21 cellular contexts compared by ENCODE assay signal in the genomic region with DNA sequence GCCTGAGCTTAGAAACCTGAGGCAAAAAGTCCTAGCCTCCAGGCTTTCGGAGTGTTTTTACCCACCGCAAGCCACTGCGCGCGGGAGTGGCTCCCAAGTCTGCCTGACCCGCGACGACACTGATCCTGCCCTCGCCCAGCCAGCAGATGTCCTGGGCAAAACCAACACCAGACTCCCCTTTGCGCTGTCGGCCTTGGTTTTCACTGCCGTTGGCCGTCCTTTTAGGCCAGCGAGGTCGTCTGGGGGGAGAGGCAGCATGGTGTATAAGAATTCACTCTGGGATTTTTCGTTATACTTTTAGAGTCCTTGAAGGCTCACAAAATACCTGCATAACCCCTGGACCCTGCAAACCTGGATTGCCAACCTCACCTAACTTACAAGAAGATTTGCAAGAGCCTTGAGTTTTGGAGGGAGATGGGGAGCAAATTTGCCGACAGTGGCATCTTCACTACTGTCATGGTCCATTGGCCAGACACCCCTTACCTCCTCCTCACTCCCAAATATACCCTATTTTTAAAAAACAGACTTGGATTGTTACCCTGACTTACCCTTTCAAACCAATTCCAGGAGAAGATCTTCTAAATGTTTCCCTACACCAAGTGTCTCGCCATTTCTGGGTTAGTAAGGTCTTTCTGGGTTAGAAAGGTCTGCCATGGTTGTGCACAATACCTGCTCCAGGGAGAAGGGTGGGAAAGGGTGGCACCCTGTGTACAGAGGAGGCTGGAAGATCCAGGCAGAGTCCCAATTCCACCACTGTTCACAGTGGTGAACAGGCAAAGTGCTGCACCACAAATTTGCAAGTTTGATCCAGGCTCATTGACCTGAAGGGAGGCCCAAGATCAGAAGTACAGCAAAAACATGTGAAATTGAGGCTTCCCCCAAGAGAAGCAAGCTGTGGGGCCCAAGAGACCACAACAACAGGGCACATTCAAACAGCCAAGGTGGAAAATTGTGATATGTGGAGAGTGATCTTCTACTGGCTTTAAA. TPM values are rescaled to one million over a fixed set of nuclear protein-coding genes. Genes with fewer than 3 reads are reported as not detected.
A peak's percentile ranks its signal among the peaks of the same experiment; 100 is the strongest.
DNase-seq lines count a peak whose midpoint lies in the region; ATAC-seq and TF ChIP-seq lines count a peak whose summit lies in the region.
"Had no signal": no experiment of that assay in that cellular context is flagged by ENCODE, and none has a peak within 500 bp of the region (broad histone marks: within the 10 kb centered on the region; RNA-seq: fewer than 3 reads in every experiment).

No MANE protein-coding gene starts in this region.

- CTCF ChIA-PET in activated naive CD4-positive, alpha-beta T cell treated with anti-CD3 and anti-CD28 coated beads, Interleukin-2, amount 10 ng/mL, durations not matched to agents 7 days and 5 days (lab: Charles Lee): no interaction called here
- CTCF ChIA-PET in activated CD8-positive, alpha-beta memory T cell treated with anti-CD3 and anti-CD28 coated beads, Interleukin-2, amount 10 ng/mL, durations not matched to agents 7 days and 5 days (lab: Charles Lee): no interaction called here
- CTCF ChIA-PET in Calu3 (lab: Charles Lee): no interaction called here

- H3K4me3 Mint-ChIP-seq in activated naive CD4-positive, alpha-beta T cell treated with anti-CD3 and anti-CD28 coated beads, Interleukin-2, amount 10 ng/mL, durations not matched to agents 7 days and 5 days: no peak overlapping the region
- no peak overlapping the region for H3K4me3 Mint-ChIP-seq in activated CD8-positive, alpha-beta memory T cell treated with anti-CD3 and anti-CD28 coated beads, Interleukin-2, amount 10 ng/mL, durations not matched to agents 7 days and 5 days
- H3K4me3 Mint-ChIP-seq in Calu3 (ENCODE audit: low read depth, unreplicated experiment): no peak overlapping the region
- H3K4me3 Mint-ChIP-seq: activated CD4-positive, alpha-beta T cell treated with anti-CD3 and anti-CD28 coated beads, Interleukin-2, amount 10 ng/mL, durations not matched to agents 7 days and 5 days; stimulated activated naive CD8-positive, alpha-beta T cell treated with anti-CD3 and anti-CD28 coated beads, Interleukin-15, amount 100 ng/mL, for 72 hours had no signal

- TF ChIP-seq CTCF in Calu3 (IDR thresholded peaks at IDR 0.05; ENCODE audit: unreplicated experiment): no peak

- peaks cover 4% of the 10 kb centered on the region for H3K36me3 ChIP-seq in endocrine pancreas (ENCODE audit: control insufficient read depth, insufficient read depth, low read length)
- H3K36me3 ChIP-seq in mucosa of stomach (ENCODE audit: control insufficient read depth, insufficient read depth, low read length): no peaks in the 10 kb centered on the region
- H3K36me3 ChIP-seq: left ventricle myocardium inferior had no signal

- peaks cover 96% of the 10 kb centered on the region for H3K27me3 Mint-ChIP-seq in activated naive CD4-positive, alpha-beta T cell treated with anti-CD3 and anti-CD28 coated beads, Interleukin-2, amount 10 ng/mL, durations not matched to agents 7 days and 5 days
- H3K27me3 Mint-ChIP-seq in activated CD8-positive, alpha-beta memory T cell treated with anti-CD3 and anti-CD28 coated beads, Interleukin-2, amount 10 ng/mL, durations not matched to agents 7 days and 5 days: peaks cover 79% of the 10 kb centered on the region
- peaks cover 14% of the 10 kb centered on the region for H3K27me3 Mint-ChIP-seq in Calu3 (ENCODE audit: unreplicated experiment)

- DNase-seq in activated naive CD4-positive, alpha-beta T cell treated with anti-CD3 and anti-CD28 coated beads, Interleukin-2, amount 10 ng/mL, durations not matched to agents 7 days and 5 days: no peak
- DNase-seq in activated naive CD4-positive, alpha-beta T cell treated with anti-CD3 and anti-CD28 coated beads, Interleukin-2, amount 50 U/mL, for 72 hours (ENCODE audit: low spot score in 2 of 2): no peak
- DNase-seq in NOMO-1 treated with DMSO at 0.1 percent for 48 hours (lab: John Stamatoyannopoulos, UW; ENCODE audit: unreplicated experiment) (no peak), Right ventricle myocardium superior (no peak), Calu3 (no peak)
- no peak for DNase-seq in activated CD8-positive, alpha-beta memory T cell treated with anti-CD3 and anti-CD28 coated beads, Interleukin-2, amount 10 ng/mL, durations not matched to agents 7 days and 5 days
- DNase-seq: activated CD4-positive, alpha-beta T cell treated with anti-CD3 and anti-CD28 coated beads, Interleukin-2, amount 10 ng/mL, durations not matched to agents 7 days and 5 days; activated naive CD4-positive, alpha-beta T cell treated with Interleukin-2 at 50 U/mL for 16 hours; anterior cingulate cortex; effector CD4-positive, alpha-beta T cell; left ventricle myocardium inferior; NCI-H1436; NCI-H226; stimulated activated naive CD8-positive, alpha-beta T cell treated with anti-CD3 and anti-CD28 coated beads, Interleukin-15, amount 100 ng/mL, for 72 hours; trophoblast cell had no signal

- BruUV-seq in Calu3 (replicated peaks; lab: Mats Ljungman, UMichigan): no TSS peak

- H3K4me1 ChIP-seq in endocrine pancreas (ENCODE audit: control insufficient read depth, insufficient read depth, low read length) (peaks cover 6% of the 10 kb centered on the region), mucosa of stomach (ENCODE audit: control insufficient read depth, insufficient read depth, low read length) (peaks cover 20% of the 10 kb centered on the region)

- peaks cover 6% of the 10 kb centered on the region for H3K36me3 Mint-ChIP-seq in activated naive CD4-positive, alpha-beta T cell treated with anti-CD3 and anti-CD28 coated beads, Interleukin-2, amount 10 ng/mL, durations not matched to agents 7 days and 5 days
- H3K36me3 Mint-ChIP-seq in activated naive CD4-positive, alpha-beta T cell treated with anti-CD3 and anti-CD28 coated beads, Interleukin-2, amount 50 U/mL, for 72 hours: peaks cover 13 to 32% of the 10 kb centered on the region in 2 donors
- peaks cover 9% of the 10 kb centered on the region for H3K36me3 Mint-ChIP-seq in activated CD8-positive, alpha-beta memory T cell treated with anti-CD3 and anti-CD28 coated beads, Interleukin-2, amount 10 ng/mL, durations not matched to agents 7 days and 5 days
- peaks cover 6% of the 10 kb centered on the region for H3K36me3 Mint-ChIP-seq in Calu3 (ENCODE audit: insufficient read depth, unreplicated experiment)

- H3K27me3 ChIP-seq in endocrine pancreas (ENCODE audit: control insufficient read depth, insufficient read depth, low read length) (no peaks in the 10 kb centered on the region), mucosa of stomach (ENCODE audit: control insufficient read depth, insufficient read depth, low read length) (peaks cover 42% of the 10 kb centered on the region)

- peak overlapping the region; percentile 19 for H3K27ac Mint-ChIP-seq in activated naive CD4-positive, alpha-beta T cell treated with anti-CD3 and anti-CD28 coated beads, Interleukin-2, amount 10 ng/mL, durations not matched to agents 7 days and 5 days
- no peak overlapping the region for H3K27ac Mint-ChIP-seq in activated naive CD4-positive, alpha-beta T cell treated with anti-CD3 and anti-CD28 coated beads, Interleukin-2, amount 50 U/mL, for 72 hours
- no peak overlapping the region for H3K27ac Mint-ChIP-seq in activated CD8-positive, alpha-beta memory T cell treated with anti-CD3 and anti-CD28 coated beads, Interleukin-2, amount 10 ng/mL, durations not matched to agents 7 days and 5 days
- no peak overlapping the region for H3K27ac Mint-ChIP-seq in Calu3 (ENCODE audit: unreplicated experiment)
- H3K27ac Mint-ChIP-seq: activated CD4-positive, alpha-beta T cell treated with anti-CD3 and anti-CD28 coated beads, Interleukin-2, amount 10 ng/mL, durations not matched to agents 7 days and 5 days had no signal

- H3K4me1 Mint-ChIP-seq in activated naive CD4-positive, alpha-beta T cell treated with anti-CD3 and anti-CD28 coated beads, Interleukin-2, amount 10 ng/mL, durations not matched to agents 7 days and 5 days: peaks cover 7% of the 10 kb centered on the region
- no peaks in the 10 kb centered on the region for H3K4me1 Mint-ChIP-seq in activated CD8-positive, alpha-beta memory T cell treated with anti-CD3 and anti-CD28 coated beads, Interleukin-2, amount 10 ng/mL, durations not matched to agents 7 days and 5 days
- H3K4me1 Mint-ChIP-seq in Calu3 (ENCODE audit: low read depth, unreplicated experiment): no peaks in the 10 kb centered on the region

- H3K9me3 Mint-ChIP-seq in activated naive CD4-positive, alpha-beta T cell treated with anti-CD3 and anti-CD28 coated beads, Interleukin-2, amount 10 ng/mL, durations not matched to agents 7 days and 5 days: no peaks in the 10 kb centered on the region
- H3K9me3 Mint-ChIP-seq in activated naive CD4-positive, alpha-beta T cell treated with anti-CD3 and anti-CD28 coated beads, Interleukin-2, amount 50 U/mL, for 72 hours: peaks cover 0 to 4% of the 10 kb centered on the region in 2 donors
- H3K9me3 Mint-ChIP-seq in activated CD8-positive, alpha-beta memory T cell treated with anti-CD3 and anti-CD28 coated beads, Interleukin-2, amount 10 ng/mL, durations not matched to agents 7 days and 5 days (ENCODE audit: low read depth): no peaks in the 10 kb centered on the region
- no peaks in the 10 kb centered on the region for H3K9me3 Mint-ChIP-seq in Calu3 (ENCODE audit: low read depth, unreplicated experiment)
- H3K9me3 Mint-ChIP-seq: activated CD4-positive, alpha-beta T cell treated with anti-CD3 and anti-CD28 coated beads, Interleukin-2, amount 10 ng/mL, durations not matched to agents 7 days and 5 days had no signal

- H3K9me3 ChIP-seq in endocrine pancreas (ENCODE audit: control insufficient read depth, low read length): no peaks in the 10 kb centered on the region
- H3K9me3 ChIP-seq in mucosa of stomach (ENCODE audit: control insufficient read depth, low read length): no peaks in the 10 kb centered on the region
- H3K9me3 ChIP-seq: left ventricle myocardium inferior had no signal

- ATAC-seq in activated naive CD4-positive, alpha-beta T cell treated with anti-CD3 and anti-CD28 coated beads, Interleukin-2, amount 50 U/mL, for 72 hours: no peak
- no peak for ATAC-seq in Right ventricle myocardium superior (ENCODE audit: poor library complexity)
- no peak for ATAC-seq in activated CD8-positive, alpha-beta memory T cell treated with anti-CD3 and anti-CD28 coated beads, Interleukin-2, amount 10 ng/mL, durations not matched to agents 7 days and 5 days
- ATAC-seq: stimulated activated naive CD8-positive, alpha-beta T cell treated with anti-CD3 and anti-CD28 coated beads, Interleukin-15, amount 100 ng/mL, for 72 hours had no signal

- H3K4me3 ChIP-seq in endocrine pancreas (ENCODE audit: control insufficient read depth, insufficient read depth, low read length) (peak overlapping the region; percentile 85), mucosa of stomach (ENCODE audit: low read length) (no peak overlapping the region)
- H3K4me3 ChIP-seq: BLaER1 had no signal

- H3K9ac ChIP-seq in endocrine pancreas (ENCODE audit: control insufficient read depth, insufficient read depth, low read length) (peak overlapping the region; percentile 5), mucosa of stomach (ENCODE audit: low read length) (peak overlapping the region; percentile 98)
- H3K9ac ChIP-seq: BLaER1 had no signal

- intact Hi-C loops in Right ventricle myocardium superior (cut with DNase I) (no loop called here), Calu3 (cut with micrococcal nuclease; ENCODE audit: unreplicated experiment) (no loop called here)

RNA-seq across cellular contexts. Expression of a gene that starts 4.4 kb away (rescaled TPM):
- not detected for total RNA-seq in activated naive CD4-positive, alpha-beta T cell treated with anti-CD3 and anti-CD28 coated beads, Interleukin-2, amount 50 U/mL, for 72 hours
- total RNA-seq in Right ventricle myocardium superior: not detected
- total RNA-seq in activated CD8-positive, alpha-beta memory T cell treated with anti-CD3 and anti-CD28 coated beads, Interleukin-2, amount 10 ng/mL, durations not matched to agents 7 days and 5 days: not detected
- total RNA-seq in Calu3 (2022): 1.1 and 2.1 TPM in 2 replicates
- total RNA-seq: activated CD4-positive, alpha-beta T cell treated with anti-CD3 and anti-CD28 coated beads, Interleukin-2, amount 10 ng/mL, durations not matched to agents 7 days and 5 days; glomerular endothelial cell; left ventricle myocardium inferior; posterior vena cava; skeletal muscle tissue had no signal
